22 cellular contexts compared by ENCODE assay signal in genomic region chr18:25843791-25844190, GRCh38.
DNase-seq lines count a peak whose midpoint lies in the region; ATAC-seq and TF ChIP-seq lines count a peak whose summit lies in the region.
"Had no signal": no experiment of that assay in that cellular context is flagged by ENCODE, and none has a peak within 500 bp of the region (broad histone marks: within the 10 kb centered on the region; RNA-seq: fewer than 3 reads in every experiment).

No MANE protein-coding gene starts in this region.

- ATAC-seq in DND-41 (ENCODE audit: insufficient read depth, low read depth): peak; percentile 96
- peak; percentile 43 for ATAC-seq in effector memory CD8-positive, alpha-beta T cell (replicated peaks)
- ATAC-seq: A549 had no signal

- H4K20me1 ChIP-seq in DND-41 (ENCODE audit: insufficient read depth, low read length): no peaks in the 10 kb centered on the region
- no peaks in the 10 kb centered on the region for H4K20me1 ChIP-seq in OCI-LY7 (ENCODE audit: insufficient read depth, low read length)
- H4K20me1 ChIP-seq: BLaER1 treated with 17β-estradiol and CSF1 and Interleukin-3, amounts not matched to agents 10 nM and 100 nM had no signal

- no peak overlapping the region for H3K9ac ChIP-seq in DND-41 (ENCODE audit: low read depth, low read length)
- H3K9ac ChIP-seq: BLaER1 treated with 17β-estradiol and CSF1 and Interleukin-3, amounts not matched to agents 10 nM and 100 nM had no signal

- H2AFZ ChIP-seq in DND-41 (ENCODE audit: low read depth, low read length) (no peak overlapping the region), OCI-LY7 (ENCODE audit: low read length) (peak overlapping the region; percentile 84)

- H3K36me3 Mint-ChIP-seq in effector memory CD8-positive, alpha-beta T cell (ENCODE audit: insufficient read depth): no peaks in the 10 kb centered on the region
- H3K36me3 Mint-ChIP-seq: CD14-positive monocyte; CD8-positive, alpha-beta memory T cell had no signal

- peaks cover 0 to 5% of the 10 kb centered on the region in 2 donors for H3K9me3 Mint-ChIP-seq in effector memory CD8-positive, alpha-beta T cell
- H3K9me3 Mint-ChIP-seq: CD4-positive, alpha-beta T cell; HFFc6 had no signal

- peak overlapping the region; percentile 1 to 29 for H3K4me3 Mint-ChIP-seq in effector memory CD8-positive, alpha-beta T cell
- H3K4me3 Mint-ChIP-seq: CD14-positive monocyte; CD4-positive, alpha-beta T cell; CD8-positive, alpha-beta memory T cell; HFFc6 had no signal

- H3K4me1 ChIP-seq in DND-41 (ENCODE audit: insufficient read depth, low read length): peaks cover 12% of the 10 kb centered on the region; the same call in 1 of the 2 replicates
- peaks cover 21% of the 10 kb centered on the region for H3K4me1 ChIP-seq in OCI-LY7 (ENCODE audit: insufficient read depth, low read length, poor library complexity, severe bottlenecking)
- H3K4me1 ChIP-seq: A549, BE2C, HAP-1 had no signal

- peaks cover 7% of the 10 kb centered on the region for H3K27me3 ChIP-seq in DND-41 (ENCODE audit: insufficient read depth, low read length, poor library complexity)
- H3K27me3 ChIP-seq: BE2C; BLaER1 treated with 17β-estradiol and CSF1 and Interleukin-3, amounts not matched to agents 10 nM and 100 nM had no signal

- no peak overlapping the region for H3K27ac Mint-ChIP-seq in effector memory CD8-positive, alpha-beta T cell
- H3K27ac Mint-ChIP-seq: CD4-positive, alpha-beta T cell; HFFc6 had no signal

- H3K27ac ChIP-seq in DND-41 (ENCODE audit: low read length): no peak overlapping the region
- no peak overlapping the region for H3K27ac ChIP-seq in OCI-LY7 (ENCODE audit: low read depth, low read length, poor library complexity, severe bottlenecking)
- H3K27ac ChIP-seq: A549; BLaER1 treated with 17β-estradiol and CSF1 and Interleukin-3, amounts not matched to agents 10 nM and 100 nM had no signal

- H3K9me2 ChIP-seq in OCI-LY7 (ENCODE audit: insufficient read depth, low read length): no peaks in the 10 kb centered on the region

- intact Hi-C loops in OCI-LY7 (cut with micrococcal nuclease; ENCODE audit: unreplicated experiment): no loop called here

- H3K4me3 ChIP-seq in DND-41 (ENCODE audit: low read depth in 1 of 2, low read length in 2 of 2): no peak overlapping the region
- H3K4me3 ChIP-seq in OCI-LY7 (ENCODE audit: low read depth, low read length, poor library complexity, severe bottlenecking): no peak overlapping the region
- H3K4me3 ChIP-seq: A549; BLaER1 treated with 17β-estradiol and CSF1 and Interleukin-3, amounts not matched to agents 10 nM and 100 nM; HAP-1 had no signal

- BruUV-seq in OCI-LY7 (replicated peaks; lab: Mats Ljungman, UMichigan): no TSS peak

- H3K27me3 Mint-ChIP-seq in effector memory CD8-positive, alpha-beta T cell: peaks cover 10 to 19% of the 10 kb centered on the region in 2 donors

- H3K9me3 ChIP-seq in DND-41 (ENCODE audit: insufficient read depth, low read length, severe bottlenecking) (no peaks in the 10 kb centered on the region), OCI-LY7 (ENCODE audit: low read length) (no peaks in the 10 kb centered on the region)
- H3K9me3 ChIP-seq: A549; BE2C; BLaER1 treated with 17β-estradiol and CSF1 and Interleukin-3, amounts not matched to agents 10 nM and 100 nM; HAP-1 had no signal

- peaks cover 8 to 11% of the 10 kb centered on the region in 2 donors for H3K4me1 Mint-ChIP-seq in effector memory CD8-positive, alpha-beta T cell (ENCODE audit: low read depth in 2 of 2)
- H3K4me1 Mint-ChIP-seq: CD14-positive monocyte had no signal

- CTCF ChIA-PET in OCI-LY7 (lab: Charles Lee; ENCODE audit: unreplicated experiment): no interaction called here

- DNase-seq in DND-41 (peak; percentile 52), KBM-7 (peak; percentile 56), OCI-LY7 (ENCODE audit: low spot score) (peak; percentile 12), HPDE6-E6E7 (ENCODE audit: extremely low spot score) (no peak), activated T-cell treated with anti-CD3 and anti-CD28 coated beads for 4 hours (no peak), NCI-H1694 (lab: John Stamatoyannopoulos, UW) (no peak)
- DNase-seq in effector memory CD8-positive, alpha-beta T cell: no peak
- DNase-seq: 8988T; ACHN; AML-193; BE2C; CD4-positive, alpha-beta T cell; CD8-positive, alpha-beta memory T cell; DMS 273 treated with DMSO at 0.1 percent for 48 hours; DMS79; GF-D8; GOT3; HFFc6 had no signal

- POLR2A ChIA-PET in OCI-LY7 (lab: Charles Lee): interaction anchor here (0.6 to 1.4 kb wide), 2 partner anchors 15 to 152 kb away, joined by 3 read pairs; no protein-coding TSS in a partner anchor

- H3K4me2 ChIP-seq in DND-41 (ENCODE audit: insufficient read depth, low read length) (no peak overlapping the region), OCI-LY7 (ENCODE audit: low read length) (0 out of 2 replicates have a peak overlapping the region, but pooled peaks have one; percentile 5)
- H3K4me2 ChIP-seq: A549 had no signal

- H3K36me3 ChIP-seq in DND-41 (ENCODE audit: insufficient read depth, low read length): no peaks in the 10 kb centered on the region
- H3K36me3 ChIP-seq in OCI-LY7 (ENCODE audit: insufficient read depth, low read length): no peaks in the 10 kb centered on the region
- H3K36me3 ChIP-seq: BE2C; BLaER1 treated with 17β-estradiol and CSF1 and Interleukin-3, amounts not matched to agents 10 nM and 100 nM; HAP-1 had no signal

- in situ Hi-C loops in KBM-7 (cut with MboI; ENCODE audit: low pct_unique_long_range_greater_than_20kb, low sequenced_read_pairs): no loop called here

- TF ChIP-seq CTCF in DND-41 (IDR thresholded peaks at IDR 0.05; ENCODE audit: borderline replicate concordance, extremely low read depth, low read length, poor library complexity, severe bottlenecking) (no peak), OCI-LY7 (conservative IDR thresholded peaks at IDR 0.05; ENCODE audit: low read length) (no peak)

- H3K79me2 ChIP-seq in DND-41 (ENCODE audit: insufficient read depth, low read length): no peaks in the 10 kb centered on the region
- no peaks in the 10 kb centered on the region for H3K79me2 ChIP-seq in OCI-LY7 (ENCODE audit: insufficient read depth, low read depth, low read length)

Comparison
In these comparisons a context has a peak if more than half of its experiments do, and no peak if none do; other contexts are left out.
1. DNase-seq: peak in DND-41 (single experiment), KBM-7 (single experiment) and OCI-LY7 (single experiment); none in effector memory CD8-positive, alpha-beta T cell (0 of 3), HPDE6-E6E7 (single experiment), activated T-cell treated with anti-CD3 and anti-CD28 coated beads for 4 hours (single experiment) and NCI-H1694 (single experiment).